In the genomic region with DNA sequence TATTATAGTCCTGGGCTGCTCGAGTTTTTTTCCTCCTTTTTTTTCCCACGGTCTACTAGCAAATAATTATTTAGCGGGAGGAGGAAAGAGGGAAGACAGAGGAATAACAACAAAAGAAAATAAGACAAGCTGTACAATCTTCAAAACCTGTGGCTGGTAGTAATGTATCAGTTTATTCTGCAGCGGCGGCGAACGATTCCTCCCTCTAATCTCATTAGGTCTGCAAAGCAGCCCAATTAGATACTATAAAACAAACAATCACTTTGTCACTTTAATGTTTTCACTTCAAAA, we compare ENCODE assay signal across 8 cellular contexts. TPM values are rescaled to one million over a fixed set of nuclear protein-coding genes. Genes with fewer than 3 reads are reported as not detected.
DNase-seq lines count a peak whose midpoint lies in the region; ATAC-seq and TF ChIP-seq lines count a peak whose summit lies in the region.

No MANE protein-coding gene starts in this region.

- H3K27me3 Mint-ChIP-seq in activated T-cell treated with anti-CD3 and anti-CD28 coated beads, Interleukin-2, amount 50 U/mL, for 24 hours = peaks cover 21% of the 10 kb centered on the region
- peaks cover 22% of the 10 kb centered on the region for H3K27me3 Mint-ChIP-seq in activated naive CD8-positive, alpha-beta T cell treated with anti-CD3 and anti-CD28 coated beads for 36 hours

- ATAC-seq in GM18505 (IDR thresholded peaks at IDR 0.05; ENCODE audit: unreplicated experiment) (no peak), HG02798 (IDR thresholded peaks at IDR 0.05; ENCODE audit: poor library complexity, unreplicated experiment) (no peak)

- WGBS in liver = under 1% methylated on average over 7 of the region's 7 CpGs

- H3K27me3 ChIP-seq in liver (ENCODE audit: control insufficient read depth in 4 of 4, insufficient read depth in 4 of 4, low read length in 3 of 4) (no peaks in the 10 kb centered on the region), tibial artery (no peaks in the 10 kb centered on the region)

- intact Hi-C loops in tibial artery (cut with DNase I; ENCODE audit: low total_unique reads) = loop anchor here (5.0 to 10.0 kb wide), 4 partner anchors 59 to 523 kb away; no protein-coding TSS in a partner anchor

- H3K4me1 ChIP-seq in liver (ENCODE audit: control insufficient read depth in 4 of 4, insufficient read depth in 4 of 4, low read length in 3 of 4) = peaks cover 19 to 61% (median 43%) of the 10 kb centered on the region in 4 donors
- peaks cover 4 to 58% (median 48%) of the 10 kb centered on the region in 4 donors for H3K4me1 ChIP-seq in tibial artery

- peaks cover 37% of the 10 kb centered on the region for H3K36me3 Mint-ChIP-seq in activated T-cell treated with anti-CD3 and anti-CD28 coated beads, Interleukin-2, amount 50 U/mL, for 24 hours (ENCODE audit: low read depth)
- H3K36me3 Mint-ChIP-seq in activated naive CD8-positive, alpha-beta T cell treated with anti-CD3 and anti-CD28 coated beads for 36 hours = peaks cover 20% of the 10 kb centered on the region

- H3K27ac Mint-ChIP-seq in activated T-cell treated with anti-CD3 and anti-CD28 coated beads, Interleukin-2, amount 50 U/mL, for 24 hours = peak overlapping the region; percentile 98
- H3K27ac Mint-ChIP-seq in activated naive CD8-positive, alpha-beta T cell treated with anti-CD3 and anti-CD28 coated beads for 36 hours = peak overlapping the region; percentile 80

- H3K9ac ChIP-seq in liver (ENCODE audit: low read depth in 1 of 2, low read length in 2 of 2) = peak overlapping the region; percentile 80 to 92

- no peaks in the 10 kb centered on the region for H3K9me3 Mint-ChIP-seq in activated T-cell treated with anti-CD3 and anti-CD28 coated beads, Interleukin-2, amount 50 U/mL, for 24 hours
- no peaks in the 10 kb centered on the region for H3K9me3 Mint-ChIP-seq in activated naive CD8-positive, alpha-beta T cell treated with anti-CD3 and anti-CD28 coated beads for 36 hours

- no peak for TF ChIP-seq POLR2A in GM18505 (IDR thresholded peaks at IDR 0.05; ENCODE audit: borderline replicate concordance, extremely low read depth, insufficient read depth, insufficient read length)

- H3K27ac ChIP-seq in liver (ENCODE audit: low read depth in 1 of 2, low read length in 2 of 2) (peak overlapping the region; percentile 78 to 96), tibial artery (peak overlapping the region; percentile 95 to 97)

- TF ChIP-seq CTCF in liver (IDR thresholded peaks at IDR 0.05; ENCODE audit: low read depth, low read length, missing input control) (no peak), tibial artery (IDR thresholded peaks at IDR 0.05) (no peak)

- peaks cover 54% of the 10 kb centered on the region for H3K4me1 Mint-ChIP-seq in activated T-cell treated with anti-CD3 and anti-CD28 coated beads, Interleukin-2, amount 50 U/mL, for 24 hours (ENCODE audit: low read depth)
- H3K4me1 Mint-ChIP-seq in activated naive CD8-positive, alpha-beta T cell treated with anti-CD3 and anti-CD28 coated beads for 36 hours = peaks cover 40% of the 10 kb centered on the region

- H3K36me3 ChIP-seq in liver (ENCODE audit: control insufficient read depth in 4 of 4, insufficient read depth in 3 of 4, low read depth in 1 of 4, low read length in 3 of 4) (no peaks in the 10 kb centered on the region), tibial artery (no peaks in the 10 kb centered on the region)

- DNase-seq in activated T-cell treated with anti-CD3 and anti-CD28 coated beads, Interleukin-2, amount 50 U/mL, for 24 hours = no peak
- DNase-seq in activated T-cell treated with anti-CD3 and anti-CD28 coated beads, Interleukin-2, amount 50 U/mL, for 48 hours = no peak
- no peak for DNase-seq in activated naive CD8-positive, alpha-beta T cell treated with anti-CD3 and anti-CD28 coated beads for 36 hours
- DNase-seq in tibial artery = no peak
- no peak for DNase-seq in stimulated activated CD4-positive, alpha-beta T cell treated with anti-CD3 and anti-CD28 coated beads, Interleukin-4, amount 100 ng/mL, for 24 hours

- H3K4me3 ChIP-seq in liver (ENCODE audit: low read depth in 1 of 3, low read length in 3 of 3) = peak overlapping the region in 2 of 3 donors; percentile 46 to 60
- peak overlapping the region; percentile 78 to 95 for H3K4me3 ChIP-seq in tibial artery

- no peaks in the 10 kb centered on the region for H3K9me3 ChIP-seq in liver (ENCODE audit: control insufficient read depth in 4 of 4, low read length in 3 of 4)
- H3K9me3 ChIP-seq in tibial artery = no peaks in the 10 kb centered on the region

- H3K4me3 Mint-ChIP-seq in activated T-cell treated with anti-CD3 and anti-CD28 coated beads, Interleukin-2, amount 50 U/mL, for 24 hours = peak overlapping the region; percentile 99
- H3K4me3 Mint-ChIP-seq in activated naive CD8-positive, alpha-beta T cell treated with anti-CD3 and anti-CD28 coated beads for 36 hours = peak overlapping the region; percentile 75

- TF ChIP-seq RAD21 in liver (IDR thresholded peaks at IDR 0.05) = no peak

TF ChIP-seq in liver, 16 proteins besides CTCF, POLR2A, EP300 and RAD21:
- no peak for TF ChIP-seq SP1 (IDR thresholded peaks at IDR 0.05)
- peak; percentile 11 for TF ChIP-seq NR2F2 (IDR thresholded peaks at IDR 0.05)
- TF ChIP-seq, protein P1, sequence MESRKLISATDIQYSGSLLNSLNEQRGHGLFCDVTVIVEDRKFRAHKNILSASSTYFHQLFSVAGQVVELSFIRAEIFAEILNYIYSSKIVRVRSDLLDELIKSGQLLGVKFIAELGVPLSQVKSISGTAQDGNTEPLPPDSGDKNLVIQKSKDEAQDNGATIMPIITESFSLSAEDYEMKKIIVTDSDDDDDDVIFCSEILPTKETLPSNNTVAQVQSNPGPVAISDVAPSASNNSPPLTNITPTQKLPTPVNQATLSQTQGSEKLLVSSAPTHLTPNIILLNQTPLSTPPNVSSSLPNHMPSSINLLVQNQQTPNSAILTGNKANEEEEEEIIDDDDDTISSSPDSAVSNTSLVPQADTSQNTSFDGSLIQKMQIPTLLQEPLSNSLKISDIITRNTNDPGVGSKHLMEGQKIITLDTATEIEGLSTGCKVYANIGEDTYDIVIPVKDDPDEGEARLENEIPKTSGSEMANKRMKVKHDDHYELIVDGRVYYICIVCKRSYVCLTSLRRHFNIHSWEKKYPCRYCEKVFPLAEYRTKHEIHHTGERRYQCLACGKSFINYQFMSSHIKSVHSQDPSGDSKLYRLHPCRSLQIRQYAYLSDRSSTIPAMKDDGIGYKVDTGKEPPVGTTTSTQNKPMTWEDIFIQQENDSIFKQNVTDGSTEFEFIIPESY (IDR thresholded peaks at IDR 0.05) = no peak
- TF ChIP-seq, protein P2, sequence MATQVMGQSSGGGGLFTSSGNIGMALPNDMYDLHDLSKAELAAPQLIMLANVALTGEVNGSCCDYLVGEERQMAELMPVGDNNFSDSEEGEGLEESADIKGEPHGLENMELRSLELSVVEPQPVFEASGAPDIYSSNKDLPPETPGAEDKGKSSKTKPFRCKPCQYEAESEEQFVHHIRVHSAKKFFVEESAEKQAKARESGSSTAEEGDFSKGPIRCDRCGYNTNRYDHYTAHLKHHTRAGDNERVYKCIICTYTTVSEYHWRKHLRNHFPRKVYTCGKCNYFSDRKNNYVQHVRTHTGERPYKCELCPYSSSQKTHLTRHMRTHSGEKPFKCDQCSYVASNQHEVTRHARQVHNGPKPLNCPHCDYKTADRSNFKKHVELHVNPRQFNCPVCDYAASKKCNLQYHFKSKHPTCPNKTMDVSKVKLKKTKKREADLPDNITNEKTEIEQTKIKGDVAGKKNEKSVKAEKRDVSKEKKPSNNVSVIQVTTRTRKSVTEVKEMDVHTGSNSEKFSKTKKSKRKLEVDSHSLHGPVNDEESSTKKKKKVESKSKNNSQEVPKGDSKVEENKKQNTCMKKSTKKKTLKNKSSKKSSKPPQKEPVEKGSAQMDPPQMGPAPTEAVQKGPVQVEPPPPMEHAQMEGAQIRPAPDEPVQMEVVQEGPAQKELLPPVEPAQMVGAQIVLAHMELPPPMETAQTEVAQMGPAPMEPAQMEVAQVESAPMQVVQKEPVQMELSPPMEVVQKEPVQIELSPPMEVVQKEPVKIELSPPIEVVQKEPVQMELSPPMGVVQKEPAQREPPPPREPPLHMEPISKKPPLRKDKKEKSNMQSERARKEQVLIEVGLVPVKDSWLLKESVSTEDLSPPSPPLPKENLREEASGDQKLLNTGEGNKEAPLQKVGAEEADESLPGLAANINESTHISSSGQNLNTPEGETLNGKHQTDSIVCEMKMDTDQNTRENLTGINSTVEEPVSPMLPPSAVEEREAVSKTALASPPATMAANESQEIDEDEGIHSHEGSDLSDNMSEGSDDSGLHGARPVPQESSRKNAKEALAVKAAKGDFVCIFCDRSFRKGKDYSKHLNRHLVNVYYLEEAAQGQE (IDR thresholded peaks at IDR 0.05) = no peak
- no peak for TF ChIP-seq EGR1 (IDR thresholded peaks at IDR 0.05; ENCODE audit: low read depth in 2 of 2)
- TF ChIP-seq RXRA (IDR thresholded peaks at IDR 0.05) = no peak

RNA-seq across cellular contexts. Expression of a gene that starts 0.4 kb away (rescaled TPM):
- 10 to 100 TPM; 70.8 to 71.6 TPM for total RNA-seq in activated naive CD8-positive, alpha-beta T cell treated with anti-CD3 and anti-CD28 coated beads for 36 hours
- total RNA-seq in liver = 10 to 100 TPM in 1 of 2 donors, 1 to 10 TPM in 1; 8.5 to 13.7 TPM
- 1 to 10 TPM; 1.2 to 8.5 TPM for polyA plus RNA-seq in liver

Comparison
In these comparisons a context has a peak if more than half of its experiments do, and no peak if none do; other contexts are left out.
1. RNA of a gene that starts 0.4 kb away (total RNA-seq): 70.8 to 71.6 TPM in activated naive CD8-positive, alpha-beta T cell treated with anti-CD3 and anti-CD28 coated beads for 36 hours; 8.5 to 13.7 TPM in liver; every median in the first group is over 4 times any median in the second.